ENCODE assay signal across 8 cellular contexts in the genomic region with DNA sequence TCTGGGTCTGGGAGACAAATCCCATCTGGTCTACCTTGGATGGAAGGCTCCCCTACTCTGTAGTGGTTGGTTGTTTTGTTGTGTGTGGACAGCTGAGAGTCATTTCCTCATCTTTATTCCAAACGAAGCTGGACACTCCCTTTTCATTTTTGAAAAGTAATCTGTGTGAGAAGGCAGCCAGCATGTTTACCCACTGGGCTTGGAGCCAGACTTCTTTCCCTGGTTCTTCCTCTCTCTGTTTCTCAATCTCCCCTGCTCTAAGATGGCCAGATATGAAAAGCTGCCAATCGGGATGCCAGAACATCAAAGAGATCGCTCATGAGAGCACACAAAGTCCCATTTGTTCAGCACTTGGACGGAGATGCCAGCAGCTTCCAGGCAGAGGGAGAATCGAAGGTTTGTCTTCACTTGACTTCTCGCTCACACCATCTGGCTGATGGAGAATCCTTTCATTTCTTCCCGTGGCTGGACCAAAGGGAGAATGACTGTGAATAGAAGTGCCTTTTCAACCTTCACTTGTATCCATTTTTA.
DNase-seq lines count a peak whose midpoint lies in the region; ATAC-seq lines count a peak whose summit lies in the region.

No MANE protein-coding gene starts in this region.

- no peak overlapping the region for H3K23ac ChIP-seq in neuronal stem cell (ENCODE audit: low read depth, low read length, poor library complexity)

- no peak overlapping the region for H2BK15ac ChIP-seq in neuronal stem cell (ENCODE audit: low read length)

- CTCF ChIA-PET in naive thymus-derived CD4-positive, alpha-beta T cell (lab: Charles Lee) = no interaction called here

- H2BK5ac ChIP-seq in neuronal stem cell (ENCODE audit: low read length) = no peak overlapping the region

- no peaks in the 10 kb centered on the region for H3K27me3 ChIP-seq in naive thymus-derived CD4-positive, alpha-beta T cell (ENCODE audit: control insufficient read depth in 2 of 2, insufficient read depth in 2 of 2, low read length in 2 of 2)
- no peaks in the 10 kb centered on the region for H3K27me3 ChIP-seq in neuronal stem cell (ENCODE audit: control insufficient read depth in 3 of 3, insufficient read depth in 3 of 3, low read depth in 1 of 3, low read length in 3 of 3)

- H3K18ac ChIP-seq in neuronal stem cell (ENCODE audit: low read length) = no peak overlapping the region

- H3K4me1 Mint-ChIP-seq in naive thymus-derived CD4-positive, alpha-beta T cell = peaks cover 0 to 9% (median 0%) of the 10 kb centered on the region in 7 donors

- H3K27ac Mint-ChIP-seq in naive thymus-derived CD4-positive, alpha-beta T cell = no peak overlapping the region

- H3K9me3 Mint-ChIP-seq in naive thymus-derived CD4-positive, alpha-beta T cell = peaks cover 0 to 1% (median 0%) of the 10 kb centered on the region in 11 donors

- no peaks in the 10 kb centered on the region for H3K4me1 ChIP-seq in naive thymus-derived CD4-positive, alpha-beta T cell (ENCODE audit: control insufficient read depth in 2 of 2, insufficient read depth in 2 of 2, low read length in 2 of 2)
- peaks cover 0 to 2% of the 10 kb centered on the region in 2 donors for H3K4me1 ChIP-seq in neuronal stem cell (ENCODE audit: control insufficient read depth in 2 of 2, insufficient read depth in 1 of 2, low read depth in 1 of 2, low read length in 2 of 2)

- no peaks in the 10 kb centered on the region for H3K79me1 ChIP-seq in neuronal stem cell (ENCODE audit: low read depth, low read length)

- H3K4me3 Mint-ChIP-seq in naive thymus-derived CD4-positive, alpha-beta T cell = no peak overlapping the region

- no peak overlapping the region for H4K91ac ChIP-seq in neuronal stem cell (ENCODE audit: low read depth, low read length, poor library complexity)

- no peaks in the 10 kb centered on the region for H3K9me3 ChIP-seq in naive thymus-derived CD4-positive, alpha-beta T cell (ENCODE audit: control insufficient read depth in 2 of 3, low read length in 3 of 3)
- no peaks in the 10 kb centered on the region for H3K9me3 ChIP-seq in neuronal stem cell (replicated peaks in 1 of 2; ENCODE audit: control insufficient read depth in 2 of 2, insufficient read depth in 1 of 2, low read depth in 1 of 2, low read length in 2 of 2)

- no peak overlapping the region for H3K14ac ChIP-seq in neuronal stem cell (ENCODE audit: low read length)

- no peak overlapping the region for H3K4ac ChIP-seq in neuronal stem cell (ENCODE audit: low read length)

- no peak overlapping the region for H3K9ac ChIP-seq in neuronal stem cell (ENCODE audit: low read depth, low read length, poor library complexity)

- no peak overlapping the region for H2BK12ac ChIP-seq in neuronal stem cell (ENCODE audit: low read length)

- H3K27me3 Mint-ChIP-seq in naive thymus-derived CD4-positive, alpha-beta T cell = peaks cover 0 to 24% (median 7%) of the 10 kb centered on the region in 5 donors

- no peak overlapping the region for H4K8ac ChIP-seq in neuronal stem cell (ENCODE audit: low read depth, low read length)

- no peaks in the 10 kb centered on the region for H3K36me3 ChIP-seq in naive thymus-derived CD4-positive, alpha-beta T cell (ENCODE audit: control insufficient read depth in 2 of 3, insufficient read depth in 3 of 3, low read length in 3 of 3)
- H3K36me3 ChIP-seq in neuronal stem cell (replicated peaks in 1 of 2; ENCODE audit: control insufficient read depth in 2 of 2, insufficient read depth in 2 of 2, low read length in 2 of 2) = peaks cover 0 to 3% of the 10 kb centered on the region in 2 donors

- H3K27ac ChIP-seq in naive thymus-derived CD4-positive, alpha-beta T cell (ENCODE audit: low read depth, low read length) = no peak overlapping the region
- no peak overlapping the region for H3K27ac ChIP-seq in neuronal stem cell (replicated peaks; ENCODE audit: low read length)

- no peak overlapping the region for H2AFZ ChIP-seq in neuronal stem cell (ENCODE audit: low read length)

- no peak overlapping the region for H3K4me2 ChIP-seq in neuronal stem cell (ENCODE audit: insufficient read depth, low read length, poor library complexity, severe bottlenecking)

- no peak overlapping the region for H2AK5ac ChIP-seq in neuronal stem cell (ENCODE audit: low read depth, low read length)

- H3K36me3 Mint-ChIP-seq in naive thymus-derived CD4-positive, alpha-beta T cell = peaks cover 0 to 5% (median 0%) of the 10 kb centered on the region in 5 donors

- DNase-seq in DMS79 (lab: John Stamatoyannopoulos, UW) (peak; percentile 51), NCI-H774 (lab: John Stamatoyannopoulos, UW) (peak; percentile 18), epidermal melanocyte (ENCODE audit: insufficient read length, low spot score) (peak; percentile 71), retina (no peak), NOMO-1 treated with DMSO at 0.1 percent for 48 hours (lab: John Stamatoyannopoulos, UW; ENCODE audit: unreplicated experiment) (no peak), T-helper 1 cell (no peak), neuronal stem cell (ENCODE audit: low spot score) (no peak)
- DNase-seq in naive thymus-derived CD4-positive, alpha-beta T cell = no peak

- POLR2A ChIA-PET in naive thymus-derived CD4-positive, alpha-beta T cell (lab: Charles Lee) = no interaction called here

- no peak overlapping the region for H2BK120ac ChIP-seq in neuronal stem cell (ENCODE audit: low read depth, low read length)

- no CpG with 5 or more reads among the region's 7 CpGs for WGBS in neuronal stem cell (ENCODE audit: extremely low coverage in 2 of 2, insufficient read length in 2 of 2, insufficient replicate concordance in 1 of 2), 2 donors

- intact Hi-C loops in naive thymus-derived CD4-positive, alpha-beta T cell (cut with micrococcal nuclease) = no loop called here

- peak; percentile 27 for ATAC-seq in naive thymus-derived CD4-positive, alpha-beta T cell

- H3K4me3 ChIP-seq in naive thymus-derived CD4-positive, alpha-beta T cell (ENCODE audit: low read length) = no peak overlapping the region
- H3K4me3 ChIP-seq in neuronal stem cell (ENCODE audit: low read length in 2 of 2) = no peak overlapping the region

Comparison
In these comparisons a context has a peak if more than half of its experiments do, and no peak if none do; other contexts are left out.
1. DNase-seq: peak in DMS79 (single experiment), NCI-H774 (single experiment) and epidermal melanocyte (single experiment); none in naive thymus-derived CD4-positive, alpha-beta T cell (0 of 9), retina (single experiment), NOMO-1 treated with DMSO at 0.1 percent for 48 hours (single experiment), T-helper 1 cell (0 of 5) and neuronal stem cell (single experiment).